15 cellular contexts compared by ENCODE assay signal in the genomic region with DNA sequence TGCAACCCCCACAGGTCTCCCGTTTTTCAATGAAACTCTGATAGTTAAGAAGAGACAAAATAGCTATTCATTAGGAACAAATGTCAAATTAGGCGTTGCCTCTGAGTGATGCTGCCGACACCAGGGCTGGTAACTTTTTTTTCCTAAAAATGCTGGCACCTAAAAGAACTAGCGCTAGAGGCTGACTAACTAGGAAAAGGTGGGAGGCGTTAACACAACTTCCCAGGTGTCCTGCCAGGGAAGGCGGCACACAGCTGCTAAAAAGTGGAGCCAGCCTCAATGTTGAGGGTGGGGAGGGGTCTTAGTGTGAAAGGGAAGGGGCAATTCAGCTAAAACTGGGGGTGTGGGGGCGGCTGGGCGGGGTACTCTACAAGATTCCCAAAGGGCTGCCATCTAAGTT. TPM values are rescaled to one million over a fixed set of nuclear protein-coding genes. Genes with fewer than 3 reads are reported as not detected.
A peak's percentile ranks its signal among the peaks of the same experiment; 100 is the strongest.
DNase-seq lines count a peak whose midpoint lies in the region; ATAC-seq lines count a peak whose summit lies in the region.
"Had no signal": no experiment of that assay in that cellular context is flagged by ENCODE, and none has a peak within 500 bp of the region (broad histone marks: within the 10 kb centered on the region; RNA-seq: fewer than 3 reads in every experiment).

No MANE protein-coding gene starts in this region.

- peaks cover 6% of the 10 kb centered on the region; the same call in 1 of the 2 replicates for H3F3A ChIP-seq in GM23248 (ENCODE audit: insufficient read depth)

- H3K4me1 ChIP-seq in GM23248 (ENCODE audit: insufficient read depth) (peaks cover 37% of the 10 kb centered on the region), iPS-15b (ENCODE audit: control insufficient read depth, insufficient read depth, low read length) (peaks cover 38% of the 10 kb centered on the region), rectal smooth muscle tissue (ENCODE audit: control insufficient read depth, insufficient read depth, low read length) (no peaks in the 10 kb centered on the region)

- peaks cover 4% of the 10 kb centered on the region; the same call in 1 of the 2 replicates for H4K20me1 ChIP-seq in GM23248 (ENCODE audit: insufficient read depth)

- ATAC-seq in GM19395 (IDR thresholded peaks at IDR 0.05; ENCODE audit: unreplicated experiment): no peak

- H3K9me2 ChIP-seq in GM23248 (ENCODE audit: insufficient read depth): no peaks in the 10 kb centered on the region

- H3K27me3 ChIP-seq in GM23248 (replicated peaks; ENCODE audit: insufficient read depth) (no peaks in the 10 kb centered on the region), iPS-15b (ENCODE audit: control insufficient read depth, insufficient read depth, low read length) (peaks cover 64% of the 10 kb centered on the region), rectal smooth muscle tissue (ENCODE audit: control insufficient read depth, insufficient read depth, low read length) (peaks cover 10% of the 10 kb centered on the region)

- H3K36me3 ChIP-seq in GM23248 (ENCODE audit: low read depth) (no peaks in the 10 kb centered on the region; the same call in 1 of the 2 replicates), iPS-15b (ENCODE audit: control insufficient read depth, insufficient read depth, low read length) (no peaks in the 10 kb centered on the region), rectal smooth muscle tissue (ENCODE audit: control insufficient read depth, insufficient read depth, low read length) (no peaks in the 10 kb centered on the region)
- H3K36me3 ChIP-seq: spleen had no signal

- peaks cover 97% of the 10 kb centered on the region for H3K79me2 ChIP-seq in GM23248 (ENCODE audit: insufficient read depth)

- peak overlapping the region; percentile 74 for H3K4me2 ChIP-seq in GM23248 (ENCODE audit: unreplicated experiment)

- H3K9ac ChIP-seq in GM23248 (peak overlapping the region; percentile 21; the same call in 1 of the 2 replicates), iPS-15b (ENCODE audit: low read depth, low read length) (no peak overlapping the region), rectal smooth muscle tissue (ENCODE audit: low read length) (no peak overlapping the region)

- H3K4me3 ChIP-seq in GM23248 (peak overlapping the region; percentile 63), iPS-15b (ENCODE audit: low read depth, low read length) (peak overlapping the region; percentile 37), rectal smooth muscle tissue (ENCODE audit: low read length) (no peak overlapping the region)
- H3K4me3 ChIP-seq: lung, spleen had no signal

- H3K9me3 ChIP-seq in GM23248 (ENCODE audit: low read depth) (no peaks in the 10 kb centered on the region), iPS-15b (ENCODE audit: control insufficient read depth, insufficient read depth, low read length) (no peaks in the 10 kb centered on the region)
- H3K9me3 ChIP-seq: spleen had no signal

- no peak overlapping the region for H2AFZ ChIP-seq in GM23248

- H3K27ac ChIP-seq in GM23248 (no peak overlapping the region), rectal smooth muscle tissue (ENCODE audit: low read depth, low read length) (peak overlapping the region; percentile 45)
- H3K27ac ChIP-seq: spleen had no signal

- DNase-seq in GM23248: peak; percentile 56
- peak; percentile 47 for DNase-seq in astrocyte of the hippocampus (ENCODE audit: low read depth, low spot score)
- DNase-seq in T-helper 2 cell: no peak
- no peak for DNase-seq in activated naive CD4-positive, alpha-beta T cell (lab: John Stamatoyannopoulos, UW)
- no peak for DNase-seq in activated CD4-positive, alpha-beta T cell treated with anti-CD3 and anti-CD28 coated beads for 1 hour
- DNase-seq: activated naive CD4-positive, alpha-beta T cell treated with anti-CD3 and anti-CD28 coated beads, Interleukin-2, amount 10 ng/mL, durations not matched to agents 7 days and 5 days; DMS79; erythroblast; HCEC 1CT; NCI-H2227 treated with DMSO at 0.1 percent for 48 hours; spleen had no signal

- in situ Hi-C loops in GM23248 (cut with MboI): no loop called here

- WGBS in GM23248 (ENCODE audit: low coverage in 1 of 2, low lambda C conversion rate in 2 of 2, missing lambda C conversion rate in 2 of 2), 2 experiments: 32 to 38% methylated on average over 6 to 8 of the region's 8 CpGs

RNA-seq across cellular contexts. Expression of gene MN1, which starts 5.4 kb away (rescaled TPM):
- total RNA-seq in GM23248 (2014; rRNA removed; shearing (Covaris generic)): 24.8 and 25.9 TPM in 2 replicates
- 4.2 and 4.4 TPM in 2 replicates for polyA plus RNA-seq in GM23248 (2016; fragmentation: Nextera tagmentation; extraction: Ambion mirVana)

Comparison
In these comparisons a context has a peak if more than half of its experiments do, and no peak if none do; other contexts are left out.
1. DNase-seq: peak in GM23248 (single experiment) and astrocyte of the hippocampus (single experiment); none in T-helper 2 cell (0 of 5), activated naive CD4-positive, alpha-beta T cell (0 of 4) and activated CD4-positive, alpha-beta T cell treated with anti-CD3 and anti-CD28 coated beads for 1 hour (single experiment).